ENCODE assay signal across 14 cellular contexts in genomic region chr5:72509401-72509800, GRCh38. TPM values are rescaled to one million over a fixed set of nuclear protein-coding genes. Genes with fewer than 3 reads are reported as not detected.
DNase-seq lines count a peak whose midpoint lies in the region; ATAC-seq and TF ChIP-seq lines count a peak whose summit lies in the region.
"Had no signal": no experiment of that assay in that cellular context is flagged by ENCODE, and none has a peak within 500 bp of the region (broad histone marks: within the 10 kb centered on the region; RNA-seq: fewer than 3 reads in every experiment).

No MANE protein-coding gene starts in this region.

- H3K4me3 ChIP-seq in adipocyte (ENCODE audit: low read length) (no peak overlapping the region), tibial artery (no peak overlapping the region)
- H3K4me3 ChIP-seq: hepatocyte had no signal

- DNase-seq in adipocyte (ENCODE audit: low read depth) (no peak), Right ventricle myocardium superior (peak; percentile 83), pons (ENCODE audit: low spot score) (peak; percentile 64), tibial artery (peak; percentile 77 to 92), HT-29 (ENCODE audit: low spot score) (no peak), CD14-positive monocyte (ENCODE audit: low spot score) (no peak), foreskin melanocyte (no peak)
- DNase-seq in activated CD4-positive, alpha-beta T cell treated with anti-CD3 and anti-CD28 coated beads for 36 hours, result no peak
- DNase-seq: activated CD8-positive, alpha-beta T cell treated with anti-CD3 and anti-CD28 coated beads for 36 hours; KBM-7; NCI-H1436 treated with DMSO at 0.1 percent for 48 hours; NCI-H748 treated with DMSO at 0.1 percent for 48 hours had no signal

- H3K27ac Mint-ChIP-seq in CD14-positive monocyte, result no peak overlapping the region
- H3K27ac Mint-ChIP-seq in activated CD4-positive, alpha-beta T cell treated with anti-CD3 and anti-CD28 coated beads for 36 hours, result no peak overlapping the region
- H3K27ac Mint-ChIP-seq: activated CD8-positive, alpha-beta T cell treated with anti-CD3 and anti-CD28 coated beads for 36 hours; activated T-helper 2 cell treated with anti-CD3 and anti-CD28 coated beads, Interferon-gamma antibody, Interleukin-2, Interleukin-4, amounts not matched to agents 10 μg/mL and 5 μg/mL and 100 μg/mL, durations not matched to agents 14 hours and 24 hours and 36 hours had no signal

- no peaks in the 10 kb centered on the region for H3K36me3 Mint-ChIP-seq in CD14-positive monocyte
- H3K36me3 Mint-ChIP-seq in activated CD4-positive, alpha-beta T cell treated with anti-CD3 and anti-CD28 coated beads for 36 hours (ENCODE audit: low read depth), result no peaks in the 10 kb centered on the region

- H3K27ac ChIP-seq in tibial artery, result peak overlapping the region; percentile 63 to 67
- H3K27ac ChIP-seq: hepatocyte had no signal

- peak overlapping the region; percentile 18 for H3K9ac ChIP-seq in adipocyte (ENCODE audit: low read length)

- POLR2A ChIA-PET in activated CD4-positive, alpha-beta T cell treated with anti-CD3 and anti-CD28 coated beads for 36 hours (lab: Charles Lee), result no interaction called here

- H3K9me3 Mint-ChIP-seq in CD14-positive monocyte, result no peaks in the 10 kb centered on the region
- no peaks in the 10 kb centered on the region for H3K9me3 Mint-ChIP-seq in activated CD4-positive, alpha-beta T cell treated with anti-CD3 and anti-CD28 coated beads for 36 hours (ENCODE audit: low read depth)
- H3K9me3 Mint-ChIP-seq: activated CD8-positive, alpha-beta T cell treated with anti-CD3 and anti-CD28 coated beads for 36 hours; activated T-helper 2 cell treated with anti-CD3 and anti-CD28 coated beads, Interferon-gamma antibody, Interleukin-2, Interleukin-4, amounts not matched to agents 10 μg/mL and 5 μg/mL and 100 μg/mL, durations not matched to agents 14 hours and 24 hours and 36 hours had no signal

- H3K27me3 Mint-ChIP-seq in CD14-positive monocyte (ENCODE audit: low read depth in 3 of 3), result peaks cover 0 to 1% (median 0%) of the 10 kb centered on the region in 3 donors
- H3K27me3 Mint-ChIP-seq in activated CD4-positive, alpha-beta T cell treated with anti-CD3 and anti-CD28 coated beads for 36 hours, result peaks cover 32% of the 10 kb centered on the region

- no peaks in the 10 kb centered on the region for H3K36me3 ChIP-seq in adipocyte (ENCODE audit: control insufficient read depth, insufficient read depth, low read length, severe bottlenecking)
- no peaks in the 10 kb centered on the region for H3K36me3 ChIP-seq in tibial artery

- H3K4me1 ChIP-seq in adipocyte (ENCODE audit: control insufficient read depth, insufficient read depth, low read length) (peaks cover 49% of the 10 kb centered on the region), tibial artery (peaks cover 0 to 45% (median 19%) of the 10 kb centered on the region in 4 donors)

- ATAC-seq in Right ventricle myocardium superior (ENCODE audit: poor library complexity), result peak; percentile 86
- ATAC-seq in activated CD4-positive, alpha-beta T cell treated with anti-CD3 and anti-CD28 coated beads for 36 hours, result no peak
- ATAC-seq: activated CD8-positive, alpha-beta T cell treated with anti-CD3 and anti-CD28 coated beads for 36 hours had no signal

- H3K9me3 ChIP-seq in adipocyte (ENCODE audit: control insufficient read depth, low read length), result no peaks in the 10 kb centered on the region
- H3K9me3 ChIP-seq in tibial artery, result no peaks in the 10 kb centered on the region

- CTCF ChIA-PET in activated CD4-positive, alpha-beta T cell treated with anti-CD3 and anti-CD28 coated beads for 36 hours (lab: Charles Lee), result no interaction called here

- H3K27me3 ChIP-seq in adipocyte (replicated peaks; ENCODE audit: control insufficient read depth, insufficient read depth, low read length) (no peaks in the 10 kb centered on the region), tibial artery (no peaks in the 10 kb centered on the region)
- H3K27me3 ChIP-seq: hepatocyte had no signal

- TF ChIP-seq CTCF in tibial artery (IDR thresholded peaks at IDR 0.05), result no peak
- TF ChIP-seq CTCF in CD14-positive monocyte (IDR thresholded peaks at IDR 0.05), result no peak

- H3K4me3 Mint-ChIP-seq in CD14-positive monocyte, result no peak overlapping the region
- no peak overlapping the region for H3K4me3 Mint-ChIP-seq in activated CD4-positive, alpha-beta T cell treated with anti-CD3 and anti-CD28 coated beads for 36 hours
- H3K4me3 Mint-ChIP-seq: activated CD8-positive, alpha-beta T cell treated with anti-CD3 and anti-CD28 coated beads for 36 hours had no signal

- intact Hi-C loops in Right ventricle myocardium superior (cut with DNase I), result no loop called here
- intact Hi-C loops in tibial artery (cut with DNase I; ENCODE audit: low total_unique reads), result loop anchor here (5.0 kb wide), 1 partner anchor 137 kb away; no protein-coding TSS in a partner anchor
- intact Hi-C loops in CD14-positive monocyte (cut with micrococcal nuclease), result loop anchor here in 1 of 2 donors (5.0 kb wide), 1 partner anchor 137 kb away; no protein-coding TSS in a partner anchor
- intact Hi-C loops in activated CD4-positive, alpha-beta T cell treated with anti-CD3 and anti-CD28 coated beads for 36 hours (cut with DNase I, micrococcal nuclease), result no loop called here

- H3K4me1 Mint-ChIP-seq in CD14-positive monocyte, result peaks cover 58% of the 10 kb centered on the region
- H3K4me1 Mint-ChIP-seq in activated CD4-positive, alpha-beta T cell treated with anti-CD3 and anti-CD28 coated beads for 36 hours, result peaks cover 8% of the 10 kb centered on the region

RNA-seq across cellular contexts. Expression of gene ZNF366, which starts 2.2 kb away (rescaled TPM):
- total RNA-seq in Right ventricle myocardium superior, result 8.0 TPM
- not detected in 2 replicates for total RNA-seq in HT-29 (2014; rRNA removed; shearing (Covaris generic))
- polyA plus RNA-seq in CD14-positive monocyte, result under 1 TPM; 0.05 to 0.76 TPM
- total RNA-seq in activated CD4-positive, alpha-beta T cell treated with anti-CD3 and anti-CD28 coated beads for 36 hours, result not detected
- total RNA-seq: activated CD8-positive, alpha-beta T cell treated with anti-CD3 and anti-CD28 coated beads for 36 hours; activated T-helper 2 cell treated with anti-CD3 and anti-CD28 coated beads, Interferon-gamma antibody, Interleukin-2, Interleukin-4, amounts not matched to agents 10 μg/mL and 5 μg/mL and 100 μg/mL, durations not matched to agents 14 hours and 24 hours and 36 hours had no signal
- polyA plus RNA-seq: hepatocyte had no signal

Comparison
In these comparisons a context has a peak if more than half of its experiments do, and no peak if none do; other contexts are left out.
1. DNase-seq: peak in Right ventricle myocardium superior (single experiment), pons (single experiment) and tibial artery (2 of 2); none in adipocyte (single experiment), HT-29 (single experiment), CD14-positive monocyte (single experiment), foreskin melanocyte (single experiment) and activated CD4-positive, alpha-beta T cell treated with anti-CD3 and anti-CD28 coated beads for 36 hours (single experiment).